11 cellular contexts compared by ENCODE assay signal in genomic region chr12:62468935-62469334, GRCh38. TPM values are rescaled to one million over a fixed set of nuclear protein-coding genes. Genes with fewer than 3 reads are reported as not detected.
DNase-seq lines count a peak whose midpoint lies in the region; ATAC-seq and TF ChIP-seq lines count a peak whose summit lies in the region.
"Had no signal": no experiment of that assay in that cellular context is flagged by ENCODE, and none has a peak within 500 bp of the region (broad histone marks: within the 10 kb centered on the region; RNA-seq: fewer than 3 reads in every experiment).

No MANE protein-coding gene starts in this region.

- peaks cover 23 to 36% (median 31%) of the 10 kb centered on the region in 3 donors for H3K4me1 Mint-ChIP-seq in T-cell

- H3K36me3 Mint-ChIP-seq in T-cell = peaks cover 3% of the 10 kb centered on the region

- H3K4me3 ChIP-seq in heart right ventricle (peak overlapping the region in 6 of 10 donors; percentile 80 to 93 (median 85)), right atrium auricular region (no peak overlapping the region), fibroblast of villous mesenchyme (ENCODE audit: low read depth, low read length) (peak overlapping the region; percentile 100), thoracic aorta (peak overlapping the region; percentile 89)

- no peak overlapping the region for H3K27ac Mint-ChIP-seq in T-cell
- H3K27ac Mint-ChIP-seq: stimulated activated naive B cell treated with anti-CD40 and anti-IgM and Interleukin-4, amounts not matched to agents 10 μg/mL and 1 μg/mL and 100 μg/mL, for 72 hours had no signal

- WGBS in heart right ventricle, 2 donors = 75 to 84% methylated on average over 8 of the region's 8 CpGs

- peaks cover 0 to 2% (median 0%) of the 10 kb centered on the region in 11 donors for H3K9me3 ChIP-seq in heart right ventricle
- no peaks in the 10 kb centered on the region for H3K9me3 ChIP-seq in right atrium auricular region
- peaks cover under 1% of the 10 kb centered on the region for H3K9me3 ChIP-seq in thoracic aorta

- H3K27me3 ChIP-seq in heart right ventricle (no peaks in the 10 kb centered on the region), right atrium auricular region (no peaks in the 10 kb centered on the region), thoracic aorta (replicated peaks; ENCODE audit: insufficient read depth) (no peaks in the 10 kb centered on the region)

- H3K27ac ChIP-seq in heart right ventricle (no peak overlapping the region), right atrium auricular region (no peak overlapping the region), thoracic aorta (no peak overlapping the region)

- DNase-seq in heart right ventricle (no peak), right atrium auricular region (ENCODE audit: low spot score) (no peak), T-cell (no peak), fibroblast of villous mesenchyme (ENCODE audit: low read depth) (no peak), thoracic aorta (ENCODE audit: low spot score) (no peak), iPS-NIHi7 (ENCODE audit: extremely low spot score) (no peak)
- no peak for DNase-seq in activated CD8-positive, alpha-beta memory T cell treated with anti-CD3 and anti-CD28 coated beads for 24 hours
- DNase-seq: kidney glomerular epithelial cell; NCI-H2171 treated with DMSO at 0.1 percent for 48 hours; stimulated activated naive B cell treated with anti-CD40 and anti-IgM and Interleukin-4, amounts not matched to agents 10 μg/mL and 1 μg/mL and 100 μg/mL, for 72 hours had no signal

- TF ChIP-seq CTCF in heart right ventricle (IDR thresholded peaks at IDR 0.05) (no peak), right atrium auricular region (IDR thresholded peaks at IDR 0.05) (no peak), fibroblast of villous mesenchyme (IDR thresholded peaks at IDR 0.05; ENCODE audit: insufficient read depth, low read depth, low read length) (no peak), thoracic aorta (IDR thresholded peaks at IDR 0.05) (no peak)

- intact Hi-C loops in heart right ventricle (cut with DNase I) = no loop called here

- ATAC-seq in heart right ventricle (no peak), T-cell (replicated peaks in 1 of 4) (no peak), thoracic aorta (ENCODE audit: insufficient number of reproducible peaks, low FRiP score, low read depth) (no peak), GM21381 (IDR thresholded peaks at IDR 0.05; ENCODE audit: unreplicated experiment) (no peak)
- ATAC-seq: stimulated activated naive B cell treated with anti-CD40 and anti-IgM and Interleukin-4, amounts not matched to agents 10 μg/mL and 1 μg/mL and 100 μg/mL, for 72 hours had no signal

- peaks cover 0 to under 1% (median 0%) of the 10 kb centered on the region in 3 donors for H3K9me3 Mint-ChIP-seq in T-cell
- H3K9me3 Mint-ChIP-seq: stimulated activated naive B cell treated with anti-CD40 and anti-IgM and Interleukin-4, amounts not matched to agents 10 μg/mL and 1 μg/mL and 100 μg/mL, for 72 hours had no signal

- CTCF ChIA-PET in T-cell (lab: Charles Lee) = interaction anchor here (0.5 to 0.7 kb wide), 2 partner anchors 116 to 325 kb away, joined by 3 to 4 read pairs; no protein-coding TSS in a partner anchor

- H3K4me3 Mint-ChIP-seq in T-cell = peak overlapping the region; percentile 17 to 93 (median 52)

- H3K27me3 Mint-ChIP-seq in T-cell = no peaks in the 10 kb centered on the region
- H3K27me3 Mint-ChIP-seq: stimulated activated naive B cell treated with anti-CD40 and anti-IgM and Interleukin-4, amounts not matched to agents 10 μg/mL and 1 μg/mL and 100 μg/mL, for 72 hours had no signal

- H3K36me3 ChIP-seq in heart right ventricle = peaks cover 0 to 24% (median 0%) of the 10 kb centered on the region in 9 donors
- no peaks in the 10 kb centered on the region for H3K36me3 ChIP-seq in right atrium auricular region
- no peaks in the 10 kb centered on the region for H3K36me3 ChIP-seq in thoracic aorta

- POLR2A ChIA-PET in T-cell (lab: Charles Lee) = interaction anchor here (0.6 to 1.0 kb wide), 2 partner anchors 9 to 41 kb away, joined by 4 read pairs; no protein-coding TSS in a partner anchor

- peaks cover 3 to 62% (median 37%) of the 10 kb centered on the region in 9 donors for H3K4me1 ChIP-seq in heart right ventricle
- peaks cover 0 to 27% of the 10 kb centered on the region in 2 donors for H3K4me1 ChIP-seq in right atrium auricular region
- peaks cover 12 to 41% of the 10 kb centered on the region in 2 donors for H3K4me1 ChIP-seq in thoracic aorta (ENCODE audit: control insufficient read depth in 1 of 2, low read depth in 2 of 2)

RNA-seq across cellular contexts. Expression of gene MON2, which starts 2.3 kb away (rescaled TPM):
- 10 to 100 TPM; 13.5 to 25.3 (median 19.0) TPM for total RNA-seq in heart right ventricle
- polyA plus RNA-seq in heart right ventricle = 10 to 100 TPM in 1 of 2 donors, 1 to 10 TPM in 1; 5.0 to 14.8 TPM
- 10 to 100 TPM; 14.3 to 16.5 TPM for total RNA-seq in right atrium auricular region
- 10 to 100 TPM; 61.2 to 73.2 (median 66.5) TPM for total RNA-seq in T-cell
- 54.4 and 59.2 TPM in 2 replicates for total RNA-seq in fibroblast of villous mesenchyme
- 100 to 1,000 TPM in 1 of 2 donors, 10 to 100 TPM in 1; 73.0 to 154 TPM for total RNA-seq in thoracic aorta

Comparison
In these comparisons a context has a peak if more than half of its experiments do, and no peak if none do; other contexts are left out.
1. H3K4me3 ChIP-seq: peak in heart right ventricle (6 of 10), fibroblast of villous mesenchyme (single experiment) and thoracic aorta (single experiment); none in right atrium auricular region (0 of 2).